In genomic region chr6:31769684-31770371, GRCh38 we compare ENCODE assay signal across 1 cellular context.
TF ChIP-seq lines count a peak whose summit lies in the region.

No MANE protein-coding gene starts in this region.

TF ChIP-seq in GM23338, 12 proteins besides CTCF, POLR2A, EP300 and RAD21:
- TF ChIP-seq ZNF331 (CRISPR knock-in tag; IDR thresholded peaks at IDR 0.05; ENCODE audit: low read depth) (no peak; the same call in 1 of the 2 replicates), EZH2phosphoT487 (IDR thresholded peaks at IDR 0.05; ENCODE audit: unreplicated experiment) (no peak), NANOG (IDR thresholded peaks at IDR 0.05; ENCODE audit: borderline replicate concordance) (no peak), REST (IDR thresholded peaks at IDR 0.05; ENCODE audit: unreplicated experiment) (no peak), EZH2 (IDR thresholded peaks at IDR 0.05; ENCODE audit: low read depth, unreplicated experiment) (no peak), ETS1 (IDR thresholded peaks at IDR 0.05) (no peak), CREB1 (CRISPR knock-in tag; IDR thresholded peaks at IDR 0.05; ENCODE audit: low read depth) (no peak), ZNF462 (CRISPR knock-in tag; IDR thresholded peaks at IDR 0.05) (no peak), ZNF114 (CRISPR knock-in tag; IDR thresholded peaks at IDR 0.05) (no peak), JUNB (IDR thresholded peaks at IDR 0.05; ENCODE audit: unreplicated experiment) (no peak), STAT1 (IDR thresholded peaks at IDR 0.05; ENCODE audit: unreplicated experiment) (no peak), POLR2AphosphoS5 (IDR thresholded peaks at IDR 0.05; ENCODE audit: low read depth) (no peak)
